In genomic region chr3:132637590-132637989, GRCh38 we compare ENCODE assay signal across 1 cellular context.
TF ChIP-seq lines count a peak whose summit lies in the region.

No MANE protein-coding gene starts in this region.

TF ChIP-seq in SK-N-SH, 30 proteins besides CTCF, POLR2A, EP300 and RAD21 (continued from another document):
- peak; percentile 39; the same call in 1 of the 2 replicates for TF ChIP-seq FOSL2 (IDR thresholded peaks at IDR 0.05; ENCODE audit: borderline replicate concordance, low read depth)
- peak; percentile 45 for TF ChIP-seq JUND (IDR thresholded peaks at IDR 0.05)
- no peak for TF ChIP-seq EZH2phosphoT487 (IDR thresholded peaks at IDR 0.05; ENCODE audit: borderline replicate concordance, low read depth)
- TF ChIP-seq GABPA (IDR thresholded peaks at IDR 0.05; ENCODE audit: low read depth), result no peak
- TF ChIP-seq NFIC (IDR thresholded peaks at IDR 0.05; ENCODE audit: borderline replicate concordance), result peak; percentile 25; the same call in 1 of the 2 replicates
- no peak for TF ChIP-seq USF2 (IDR thresholded peaks at IDR 0.05; ENCODE audit: borderline replicate concordance, low read depth, low read length)
- TF ChIP-seq PBX3 (IDR thresholded peaks at IDR 0.05), result no peak
- TF ChIP-seq TEAD4 (IDR thresholded peaks at IDR 0.05; ENCODE audit: borderline replicate concordance, insufficient read depth), result peak; percentile 50; the same call in 1 of the 2 replicates
